In genomic region chr1:94544706-94545490, GRCh38 we compare ENCODE assay signal across 13 cellular contexts. TPM values are rescaled to one million over a fixed set of nuclear protein-coding genes. Genes with fewer than 3 reads are reported as not detected.
DNase-seq lines count a peak whose midpoint lies in the region; ATAC-seq and TF ChIP-seq lines count a peak whose summit lies in the region.
"Had no signal": no experiment of that assay in that cellular context is flagged by ENCODE, and none has a peak within 500 bp of the region (broad histone marks: within the 10 kb centered on the region; RNA-seq: fewer than 3 reads in every experiment).

No MANE protein-coding gene starts in this region.

- peaks cover 8% of the 10 kb centered on the region; the same call in 1 of the 2 replicates for H3F3A ChIP-seq in GM23338 (replicated peaks; ENCODE audit: low read depth)

- no peak overlapping the region for H3K4me3 Mint-ChIP-seq in GM23338
- H3K4me3 Mint-ChIP-seq: activated naive CD8-positive, alpha-beta T cell treated with anti-CD3 and anti-CD28 coated beads for 36 hours; CD8-positive, alpha-beta memory T cell had no signal

- no peak overlapping the region for H3K27ac Mint-ChIP-seq in GM23338
- H3K27ac Mint-ChIP-seq: activated naive CD8-positive, alpha-beta T cell treated with anti-CD3 and anti-CD28 coated beads for 36 hours; CD8-positive, alpha-beta memory T cell had no signal

- H3K27me3 ChIP-seq in GM23338 (ENCODE audit: insufficient read depth): peaks cover 34% of the 10 kb centered on the region

- H3K27me3 Mint-ChIP-seq in GM23338 (ENCODE audit: insufficient read depth, low read depth, poor library complexity): peaks cover 21% of the 10 kb centered on the region

- no peaks in the 10 kb centered on the region; the same call in 2 of the 3 replicates for H3K36me3 Mint-ChIP-seq in GM23338 (ENCODE audit: low read depth)
- H3K36me3 Mint-ChIP-seq: activated naive CD8-positive, alpha-beta T cell treated with anti-CD3 and anti-CD28 coated beads for 36 hours; CD8-positive, alpha-beta memory T cell had no signal

- H3K4me1 Mint-ChIP-seq in GM23338: peaks cover 20% of the 10 kb centered on the region

- POLR2A ChIA-PET in HEK293T (lab: Yijun Ruan, JAX): no interaction called here

- H4K20me1 ChIP-seq in GM23338 (replicated peaks; ENCODE audit: insufficient read depth): no peaks in the 10 kb centered on the region

- H3K4me2 ChIP-seq in GM23338: no peak overlapping the region

- no peaks in the 10 kb centered on the region for H3K9me3 Mint-ChIP-seq in GM23338
- H3K9me3 Mint-ChIP-seq: activated naive CD8-positive, alpha-beta T cell treated with anti-CD3 and anti-CD28 coated beads for 36 hours; CD8-positive, alpha-beta memory T cell had no signal

- H2AFZ ChIP-seq in GM23338: no peak overlapping the region

- H3K9me2 ChIP-seq in GM23338 (ENCODE audit: insufficient read depth): no peaks in the 10 kb centered on the region

- H3K4me1 ChIP-seq in GM23338 (ENCODE audit: insufficient read depth): peaks cover 18% of the 10 kb centered on the region

- ATAC-seq in activated CD4-positive, CD25-positive, alpha-beta regulatory T cell treated with anti-CD3 and anti-CD28 coated beads, Interleukin-2, amount 50 U/mL, for 24 hours: no peak
- no peak for ATAC-seq in GM23338

- TF ChIP-seq CTCF in GM23338 (conservative IDR thresholded peaks at IDR 0.05; ENCODE audit: low read depth in 2 of 2): no peak

- H3K79me2 ChIP-seq in GM23338 (replicated peaks; ENCODE audit: insufficient read depth): peaks cover 12% of the 10 kb centered on the region; the same call in 1 of the 2 replicates

- no peak overlapping the region for H3K4me3 ChIP-seq in GM23338

- H3K36me3 ChIP-seq in GM23338 (ENCODE audit: insufficient read depth): no peaks in the 10 kb centered on the region

- peak; percentile 74 for DNase-seq in AG08395 (ENCODE audit: low spot score)
- DNase-seq in OCI-M1 (lab: John Stamatoyannopoulos, UW): peak; percentile 58
- DNase-seq in dermis blood vessel endothelial cell: peak; percentile 73
- DNase-seq in myocyte (ENCODE audit: low read depth): peak; percentile 50
- DNase-seq in NCI-H1417 treated with DMSO at 0.1 percent for 48 hours (lab: John Stamatoyannopoulos, UW): no peak
- no peak for DNase-seq in HEK293T (ENCODE audit: extremely low spot score)
- no peak for DNase-seq in GM23338 (ENCODE audit: low spot score)
- DNase-seq: activated CD4-positive, alpha-beta T cell treated with anti-CD3 and anti-CD28 coated beads for 4 hours; activated naive CD8-positive, alpha-beta T cell treated with anti-CD3 and anti-CD28 coated beads for 36 hours; CD8-positive, alpha-beta memory T cell; GOT3; NCI-H1694 treated with DMSO at 0.1 percent for 48 hours had no signal

- no peak overlapping the region for H3K27ac ChIP-seq in GM23338 (ENCODE audit: low read depth)

- CTCF ChIA-PET in HEK293T (lab: Yijun Ruan, JAX): no interaction called here

TF ChIP-seq in HEK293T, 16 proteins besides CTCF, POLR2A, EP300 and RAD21:
- TF ChIP-seq FOXA1 (IDR thresholded peaks at IDR 0.05) (no peak), BHLHE40 (IDR thresholded peaks at IDR 0.05; ENCODE audit: borderline replicate concordance) (no peak), SP1 (IDR thresholded peaks at IDR 0.05) (no peak), ZNF384 (IDR thresholded peaks at IDR 0.05) (no peak), FOXK2 (IDR thresholded peaks at IDR 0.05) (no peak), LEF1 (IDR thresholded peaks at IDR 0.05; ENCODE audit: borderline replicate concordance) (no peak), NFRKB (IDR thresholded peaks at IDR 0.05) (no peak), L3MBTL2 (conservative IDR thresholded peaks at IDR 0.05) (no peak), FOXM1 (IDR thresholded peaks at IDR 0.05; ENCODE audit: borderline replicate concordance) (no peak), HDGF (IDR thresholded peaks at IDR 0.05; ENCODE audit: borderline replicate concordance) (no peak), CTBP1 (IDR thresholded peaks at IDR 0.05; ENCODE audit: borderline replicate concordance) (no peak), TARDBP (IDR thresholded peaks at IDR 0.05) (no peak), ELF4 (IDR thresholded peaks at IDR 0.05) (no peak)

TF ChIP-seq in GM23338, 12 proteins besides CTCF, POLR2A, EP300 and RAD21 (continues in another document):
- TF ChIP-seq POLR2AphosphoS5 (IDR thresholded peaks at IDR 0.05; ENCODE audit: low read depth) (no peak), EZH2phosphoT487 (IDR thresholded peaks at IDR 0.05; ENCODE audit: unreplicated experiment) (no peak), NANOG (IDR thresholded peaks at IDR 0.05; ENCODE audit: borderline replicate concordance) (no peak), ZNF114 (CRISPR knock-in tag; IDR thresholded peaks at IDR 0.05) (no peak), CREB1 (CRISPR knock-in tag; IDR thresholded peaks at IDR 0.05; ENCODE audit: low read depth) (no peak), EZH2 (IDR thresholded peaks at IDR 0.05; ENCODE audit: low read depth, unreplicated experiment) (no peak), JUNB (IDR thresholded peaks at IDR 0.05; ENCODE audit: unreplicated experiment) (no peak), ETS1 (IDR thresholded peaks at IDR 0.05) (no peak), ZNF331 (CRISPR knock-in tag; IDR thresholded peaks at IDR 0.05; ENCODE audit: low read depth) (no peak)
- TF ChIP-seq, protein P1, sequence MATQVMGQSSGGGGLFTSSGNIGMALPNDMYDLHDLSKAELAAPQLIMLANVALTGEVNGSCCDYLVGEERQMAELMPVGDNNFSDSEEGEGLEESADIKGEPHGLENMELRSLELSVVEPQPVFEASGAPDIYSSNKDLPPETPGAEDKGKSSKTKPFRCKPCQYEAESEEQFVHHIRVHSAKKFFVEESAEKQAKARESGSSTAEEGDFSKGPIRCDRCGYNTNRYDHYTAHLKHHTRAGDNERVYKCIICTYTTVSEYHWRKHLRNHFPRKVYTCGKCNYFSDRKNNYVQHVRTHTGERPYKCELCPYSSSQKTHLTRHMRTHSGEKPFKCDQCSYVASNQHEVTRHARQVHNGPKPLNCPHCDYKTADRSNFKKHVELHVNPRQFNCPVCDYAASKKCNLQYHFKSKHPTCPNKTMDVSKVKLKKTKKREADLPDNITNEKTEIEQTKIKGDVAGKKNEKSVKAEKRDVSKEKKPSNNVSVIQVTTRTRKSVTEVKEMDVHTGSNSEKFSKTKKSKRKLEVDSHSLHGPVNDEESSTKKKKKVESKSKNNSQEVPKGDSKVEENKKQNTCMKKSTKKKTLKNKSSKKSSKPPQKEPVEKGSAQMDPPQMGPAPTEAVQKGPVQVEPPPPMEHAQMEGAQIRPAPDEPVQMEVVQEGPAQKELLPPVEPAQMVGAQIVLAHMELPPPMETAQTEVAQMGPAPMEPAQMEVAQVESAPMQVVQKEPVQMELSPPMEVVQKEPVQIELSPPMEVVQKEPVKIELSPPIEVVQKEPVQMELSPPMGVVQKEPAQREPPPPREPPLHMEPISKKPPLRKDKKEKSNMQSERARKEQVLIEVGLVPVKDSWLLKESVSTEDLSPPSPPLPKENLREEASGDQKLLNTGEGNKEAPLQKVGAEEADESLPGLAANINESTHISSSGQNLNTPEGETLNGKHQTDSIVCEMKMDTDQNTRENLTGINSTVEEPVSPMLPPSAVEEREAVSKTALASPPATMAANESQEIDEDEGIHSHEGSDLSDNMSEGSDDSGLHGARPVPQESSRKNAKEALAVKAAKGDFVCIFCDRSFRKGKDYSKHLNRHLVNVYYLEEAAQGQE (IDR thresholded peaks at IDR 0.05; ENCODE audit: unreplicated experiment): no peak

RNA-seq across cellular contexts. Expression of gene F3, which starts 3.3 kb away (rescaled TPM):
- total RNA-seq in dermis blood vessel endothelial cell (3.3 and 3.4 TPM in 2 replicates), myocyte (5.0 and 5.1 TPM in 2 replicates)
- 8.1 TPM for polyA plus RNA-seq in myocyte (2012)
- total RNA-seq in GM23338 (2014; rRNA removed; shearing (Covaris generic)): 5.1 and 9.7 TPM in 2 replicates
- 6.9 and 7.8 TPM in 2 replicates for polyA plus RNA-seq in GM23338 (2016; fragmentation: Nextera tagmentation; extraction: Ambion mirVana)
- polyA plus RNA-seq: CD8-positive, alpha-beta memory T cell had no signal

Comparison
In these comparisons a context has a peak if more than half of its experiments do, and no peak if none do; other contexts are left out.
1. DNase-seq: peak in AG08395 (single experiment), OCI-M1 (single experiment), dermis blood vessel endothelial cell (single experiment) and myocyte (single experiment); none in NCI-H1417 treated with DMSO at 0.1 percent for 48 hours (single experiment), HEK293T (single experiment) and GM23338 (single experiment).